In the genomic region with DNA sequence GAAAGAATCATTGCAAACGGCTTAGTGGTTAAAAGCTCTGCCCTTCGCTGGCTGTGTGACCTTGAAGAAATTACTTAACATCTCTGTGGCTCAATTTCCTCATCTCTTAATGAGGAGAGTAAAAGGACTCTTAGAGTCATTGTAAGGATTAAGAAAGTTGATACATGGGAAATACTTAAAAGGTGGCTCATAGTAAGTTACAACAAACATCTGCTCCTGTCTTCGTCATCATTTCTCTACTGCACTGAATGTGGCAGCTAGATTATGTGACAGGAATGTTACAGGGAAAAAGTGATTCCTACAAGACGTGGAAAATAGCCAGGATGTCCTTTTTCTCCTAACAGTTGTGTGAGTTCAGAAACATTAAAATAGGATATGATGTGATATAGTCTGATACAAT, we compare ENCODE assay signal across 21 cellular contexts.
DNase-seq lines count a peak whose midpoint lies in the region; ATAC-seq, FAIRE-seq and TF ChIP-seq lines count a peak whose summit lies in the region.
"Had no signal": no experiment of that assay in that cellular context is flagged by ENCODE, and none has a peak within 500 bp of the region (broad histone marks: within the 10 kb centered on the region; RNA-seq: fewer than 3 reads in every experiment).

No MANE protein-coding gene starts in this region.

- FAIRE-seq in astrocyte (lab: Jason Lieb, UNC), result no peak
- FAIRE-seq: GM12891, TTC549 had no signal

- peak overlapping the region; percentile 43 for H3K9ac ChIP-seq in astrocyte (ENCODE audit: low read length)

- H3K9me3 ChIP-seq in astrocyte (ENCODE audit: insufficient read depth, low read depth, low read length), result no peaks in the 10 kb centered on the region
- no peaks in the 10 kb centered on the region for H3K9me3 ChIP-seq in effector memory CD4-positive, alpha-beta T cell (ENCODE audit: control insufficient read depth, low read length)
- H3K9me3 ChIP-seq: left ventricle myocardium inferior, Peyer's patch, upper lobe of right lung had no signal

- peaks cover 9% of the 10 kb centered on the region for H3K4me1 Mint-ChIP-seq in astrocyte (ENCODE audit: low read depth, unreplicated experiment)
- no peaks in the 10 kb centered on the region for H3K4me1 Mint-ChIP-seq in activated naive CD8-positive, alpha-beta T cell treated with anti-CD3 and anti-CD28 coated beads, Interleukin-2, amount 50 U/mL, for 24 hours
- H3K4me1 Mint-ChIP-seq: activated CD4-positive, alpha-beta T cell treated with anti-CD3 and anti-CD28 coated beads, Interleukin-2, amount 10 ng/mL, durations not matched to agents 7 days and 5 days; stimulated activated naive CD8-positive, alpha-beta T cell treated with anti-CD3 and anti-CD28 coated beads, Interleukin-15, amount 100 ng/mL, for 72 hours had no signal

- no peaks in the 10 kb centered on the region for H3K79me2 ChIP-seq in astrocyte (ENCODE audit: insufficient read depth, low read length)

- H2AFZ ChIP-seq in astrocyte (ENCODE audit: low read depth, low read length), result no peak overlapping the region

- no peaks in the 10 kb centered on the region for H4K20me1 ChIP-seq in astrocyte (ENCODE audit: insufficient read depth, low read length)

- DNase-seq in AG08395 (ENCODE audit: low spot score) (peak; percentile 56), HCEC 1CT (peak; percentile 93), astrocyte (ENCODE audit: low read depth) (peak; percentile 86), fibroblast of villous mesenchyme (ENCODE audit: low read depth) (peak; percentile 48), NCI-H1105 (lab: John Stamatoyannopoulos, UW) (no peak), HuH-7.5 (ENCODE audit: low spot score) (no peak)
- DNase-seq in activated naive CD8-positive, alpha-beta T cell treated with anti-CD3 and anti-CD28 coated beads, Interleukin-2, amount 50 U/mL, for 24 hours, result no peak
- no peak for DNase-seq in effector memory CD4-positive, alpha-beta T cell
- DNase-seq: activated CD4-positive, alpha-beta T cell treated with anti-CD3 and anti-CD28 coated beads, Interleukin-2, amount 10 ng/mL, durations not matched to agents 7 days and 5 days; activated naive CD4-positive, alpha-beta T cell treated with anti-CD3 and anti-CD28 coated beads for 36 hours; effector memory CD8-positive, alpha-beta T cell; KBM-7; left ventricle myocardium inferior; NCI-H1417 treated with DMSO at 0.1 percent for 48 hours; Peyer's patch; stimulated activated CD4-positive, alpha-beta T cell treated with anti-CD3 and anti-CD28 coated beads, Interleukin-1b, Interleukin-23, amount 100 ng/mL, for 48 hours; stimulated activated naive CD8-positive, alpha-beta T cell treated with anti-CD3 and anti-CD28 coated beads, Interleukin-15, amount 100 ng/mL, for 72 hours; upper lobe of right lung had no signal

- no peak overlapping the region for H3K4me3 Mint-ChIP-seq in astrocyte (ENCODE audit: unreplicated experiment)
- no peak overlapping the region for H3K4me3 Mint-ChIP-seq in activated naive CD8-positive, alpha-beta T cell treated with anti-CD3 and anti-CD28 coated beads, Interleukin-2, amount 50 U/mL, for 24 hours
- H3K4me3 Mint-ChIP-seq: activated CD4-positive, alpha-beta T cell treated with anti-CD3 and anti-CD28 coated beads, Interleukin-2, amount 10 ng/mL, durations not matched to agents 7 days and 5 days; activated naive CD4-positive, alpha-beta T cell treated with anti-CD3 and anti-CD28 coated beads for 36 hours; effector memory CD8-positive, alpha-beta T cell; stimulated activated naive CD8-positive, alpha-beta T cell treated with anti-CD3 and anti-CD28 coated beads, Interleukin-15, amount 100 ng/mL, for 72 hours had no signal

- H3K27ac Mint-ChIP-seq in astrocyte (ENCODE audit: unreplicated experiment), result no peak overlapping the region
- no peak overlapping the region for H3K27ac Mint-ChIP-seq in activated naive CD8-positive, alpha-beta T cell treated with anti-CD3 and anti-CD28 coated beads, Interleukin-2, amount 50 U/mL, for 24 hours
- H3K27ac Mint-ChIP-seq: activated CD4-positive, alpha-beta T cell treated with anti-CD3 and anti-CD28 coated beads, Interleukin-2, amount 10 ng/mL, durations not matched to agents 7 days and 5 days; activated naive CD4-positive, alpha-beta T cell treated with anti-CD3 and anti-CD28 coated beads for 36 hours; effector memory CD8-positive, alpha-beta T cell; stimulated activated naive CD8-positive, alpha-beta T cell treated with anti-CD3 and anti-CD28 coated beads, Interleukin-15, amount 100 ng/mL, for 72 hours had no signal

- H3K27me3 ChIP-seq in astrocyte (ENCODE audit: insufficient read depth, low read length), result peaks cover 15% of the 10 kb centered on the region
- peaks cover under 1% of the 10 kb centered on the region for H3K27me3 ChIP-seq in effector memory CD4-positive, alpha-beta T cell (replicated peaks; ENCODE audit: control insufficient read depth, insufficient read depth, low read length, poor library complexity, severe bottlenecking)
- H3K27me3 ChIP-seq: Peyer's patch had no signal

- H3K4me3 ChIP-seq in astrocyte (ENCODE audit: insufficient read depth, low read depth, low read length) (no peak overlapping the region), fibroblast of villous mesenchyme (ENCODE audit: low read depth, low read length) (no peak overlapping the region)
- no peak overlapping the region for H3K4me3 ChIP-seq in effector memory CD4-positive, alpha-beta T cell (ENCODE audit: insufficient read depth, low read depth, low read length, poor library complexity, severe bottlenecking)
- H3K4me3 ChIP-seq: left ventricle myocardium inferior, Peyer's patch, upper lobe of right lung had no signal

- ATAC-seq in activated naive CD8-positive, alpha-beta T cell treated with anti-CD3 and anti-CD28 coated beads, Interleukin-2, amount 50 U/mL, for 24 hours, result no peak
- ATAC-seq: effector memory CD8-positive, alpha-beta T cell; sciatic nerve; stimulated activated naive CD8-positive, alpha-beta T cell treated with anti-CD3 and anti-CD28 coated beads, Interleukin-15, amount 100 ng/mL, for 72 hours; upper lobe of right lung had no signal

- no peaks in the 10 kb centered on the region for H3K36me3 ChIP-seq in astrocyte (ENCODE audit: insufficient read depth, low read length)
- H3K36me3 ChIP-seq in effector memory CD4-positive, alpha-beta T cell (ENCODE audit: control insufficient read depth, insufficient read depth, low read length), result no peaks in the 10 kb centered on the region
- H3K36me3 ChIP-seq: left ventricle myocardium inferior, Peyer's patch, upper lobe of right lung had no signal

- H3K27me3 Mint-ChIP-seq in astrocyte (ENCODE audit: low read depth, unreplicated experiment), result peaks cover 18% of the 10 kb centered on the region
- H3K27me3 Mint-ChIP-seq in activated naive CD8-positive, alpha-beta T cell treated with anti-CD3 and anti-CD28 coated beads, Interleukin-2, amount 50 U/mL, for 24 hours, result peaks cover 17% of the 10 kb centered on the region

- H3K27ac ChIP-seq in astrocyte (ENCODE audit: low read depth, low read length), result peak overlapping the region; percentile 33
- H3K27ac ChIP-seq in effector memory CD4-positive, alpha-beta T cell (ENCODE audit: insufficient read depth, low read length, poor library complexity, severe bottlenecking), result no peak overlapping the region
- H3K27ac ChIP-seq: left ventricle myocardium inferior, Peyer's patch, upper lobe of right lung had no signal

- peaks cover 4% of the 10 kb centered on the region for H3K4me1 ChIP-seq in astrocyte (ENCODE audit: insufficient read depth, low read length)
- no peaks in the 10 kb centered on the region for H3K4me1 ChIP-seq in effector memory CD4-positive, alpha-beta T cell (ENCODE audit: control insufficient read depth, insufficient read depth, low read length, poor library complexity, severe bottlenecking)
- H3K4me1 ChIP-seq: left ventricle myocardium inferior, Peyer's patch, upper lobe of right lung had no signal

- no peaks in the 10 kb centered on the region for H3K9me3 Mint-ChIP-seq in astrocyte (ENCODE audit: unreplicated experiment)
- H3K9me3 Mint-ChIP-seq in activated naive CD8-positive, alpha-beta T cell treated with anti-CD3 and anti-CD28 coated beads, Interleukin-2, amount 50 U/mL, for 24 hours, result no peaks in the 10 kb centered on the region
- H3K9me3 Mint-ChIP-seq: activated CD4-positive, alpha-beta T cell treated with anti-CD3 and anti-CD28 coated beads, Interleukin-2, amount 10 ng/mL, durations not matched to agents 7 days and 5 days; activated naive CD4-positive, alpha-beta T cell treated with anti-CD3 and anti-CD28 coated beads for 36 hours; effector memory CD8-positive, alpha-beta T cell; stimulated activated naive CD8-positive, alpha-beta T cell treated with anti-CD3 and anti-CD28 coated beads, Interleukin-15, amount 100 ng/mL, for 72 hours had no signal

- H3K36me3 Mint-ChIP-seq in astrocyte (ENCODE audit: low read depth, unreplicated experiment), result no peaks in the 10 kb centered on the region
- no peaks in the 10 kb centered on the region for H3K36me3 Mint-ChIP-seq in activated naive CD8-positive, alpha-beta T cell treated with anti-CD3 and anti-CD28 coated beads, Interleukin-2, amount 50 U/mL, for 24 hours (ENCODE audit: low read depth)

- no peak for TF ChIP-seq CTCF in astrocyte (IDR thresholded peaks at IDR 0.05; ENCODE audit: insufficient read depth, low read depth, low read length)
- TF ChIP-seq CTCF in fibroblast of villous mesenchyme (IDR thresholded peaks at IDR 0.05; ENCODE audit: insufficient read depth, low read depth, low read length), result no peak

- H3K4me2 ChIP-seq in astrocyte (ENCODE audit: low read length), result peak overlapping the region; percentile 65

Comparison
In these comparisons a context has a peak if more than half of its experiments do, and no peak if none do; other contexts are left out.
1. DNase-seq: peak in AG08395 (single experiment), HCEC 1CT (single experiment), astrocyte (single experiment) and fibroblast of villous mesenchyme (single experiment); none in activated naive CD8-positive, alpha-beta T cell treated with anti-CD3 and anti-CD28 coated beads, Interleukin-2, amount 50 U/mL, for 24 hours (single experiment), effector memory CD4-positive, alpha-beta T cell (0 of 3), NCI-H1105 (single experiment) and HuH-7.5 (single experiment).